20 cellular contexts compared by ENCODE assay signal in the genomic region with DNA sequence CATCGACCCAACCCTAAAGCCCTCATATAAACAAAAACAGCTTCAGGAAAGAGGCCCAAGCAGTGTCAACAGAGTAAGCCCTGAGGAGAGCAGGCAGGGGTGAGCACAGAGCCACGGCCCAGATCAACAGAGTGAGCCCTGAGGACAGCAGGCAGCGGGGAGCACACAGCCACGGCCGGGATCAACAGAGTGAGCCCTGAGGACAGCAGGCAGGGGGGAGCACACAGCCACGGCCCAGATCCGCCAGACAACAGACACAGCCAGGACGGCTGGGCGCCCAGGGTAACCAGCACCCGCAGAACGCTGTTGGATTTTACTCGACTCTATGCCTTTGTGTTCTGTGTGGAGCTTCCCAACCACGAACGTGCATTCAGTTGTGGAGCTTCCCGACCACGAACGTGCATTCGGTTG. TPM values are rescaled to one million over a fixed set of nuclear protein-coding genes. Genes with fewer than 3 reads are reported as not detected.
DNase-seq lines count a peak whose midpoint lies in the region; ATAC-seq and TF ChIP-seq lines count a peak whose summit lies in the region.
"Had no signal": no experiment of that assay in that cellular context is flagged by ENCODE, and none has a peak within 500 bp of the region (broad histone marks: within the 10 kb centered on the region; RNA-seq: fewer than 3 reads in every experiment).

No MANE protein-coding gene starts in this region.

- H3K27me3 ChIP-seq in right cardiac atrium (ENCODE audit: control insufficient read depth, insufficient read depth), result no peaks in the 10 kb centered on the region
- H3K27me3 ChIP-seq: gastrocnemius medialis, tibial nerve had no signal

- H3K4me3 ChIP-seq in right cardiac atrium (ENCODE audit: low read length) (no peak overlapping the region), mucosa of descending colon (no peak overlapping the region)
- H3K4me3 ChIP-seq: gastrocnemius medialis, HAP-1, tibial nerve had no signal

- 75% methylated on average over 18 of the region's 18 CpGs for WGBS in right cardiac atrium

- H3K36me3 ChIP-seq in mucosa of descending colon (ENCODE audit: low read depth), result no peaks in the 10 kb centered on the region
- H3K36me3 ChIP-seq: gastrocnemius medialis, HAP-1, tibial nerve had no signal

- TF ChIP-seq CTCF in mucosa of descending colon (IDR thresholded peaks at IDR 0.05), result no peak

- H3K9me3 ChIP-seq in right cardiac atrium (ENCODE audit: control insufficient read depth, low read length) (no peaks in the 10 kb centered on the region), mucosa of descending colon (no peaks in the 10 kb centered on the region)
- H3K9me3 ChIP-seq: gastrocnemius medialis, HAP-1, tibial nerve had no signal

- no peak overlapping the region for H3K27ac ChIP-seq in right cardiac atrium (ENCODE audit: low read length)
- H3K27ac ChIP-seq: gastrocnemius medialis, tibial nerve had no signal

- intact Hi-C loops in Right ventricle myocardium inferior (cut with DNase I), result no loop called here
- intact Hi-C loops in right cardiac atrium (cut with DNase I), result no loop called here
- intact Hi-C loops in mucosa of descending colon (cut with DNase I, micrococcal nuclease), result no loop called here

- H3K4me1 ChIP-seq in right cardiac atrium (ENCODE audit: control insufficient read depth, insufficient read depth, low read length) (peaks cover 14% of the 10 kb centered on the region), mucosa of descending colon (ENCODE audit: low read depth) (peaks cover 14% of the 10 kb centered on the region)
- H3K4me1 ChIP-seq: HAP-1 had no signal

- DNase-seq in Right ventricle myocardium inferior (ENCODE audit: missing footprints) (peak; percentile 53), right cardiac atrium (no peak), cerebellar cortex (ENCODE audit: low spot score) (peak; percentile 39), mucosa of descending colon (no peak), NCI-H748 treated with DMSO at 0.1 percent for 48 hours (lab: John Stamatoyannopoulos, UW) (no peak), NCI-H187 treated with DMSO at 0.1 percent for 48 hours (lab: John Stamatoyannopoulos, UW) (no peak), NCI-H1048 (lab: John Stamatoyannopoulos, UW) (no peak)
- DNase-seq: activated CD4-positive, alpha-beta T cell treated with anti-CD3 and anti-CD28 coated beads, Interleukin-2, amount 50 U/mL, for 4 hours; activated T-cell treated with anti-CD3 and anti-CD28 coated beads, Interleukin-2, amount 50 U/mL, for 72 hours; CD8-positive, alpha-beta T cell; EL; gastrocnemius medialis; midbrain; NCI-H1417 treated with DMSO at 0.1 percent for 48 hours; NCI-H2227 treated with DMSO at 0.1 percent for 48 hours; occipital lobe; T1000 had no signal

- ATAC-seq in Right ventricle myocardium inferior, result no peak
- no peak for ATAC-seq in right cardiac atrium
- ATAC-seq in mucosa of descending colon, result peak; percentile 9
- ATAC-seq in HG02884 (IDR thresholded peaks at IDR 0.05; ENCODE audit: unreplicated experiment), result no peak
- ATAC-seq: activated T-cell treated with anti-CD3 and anti-CD28 coated beads, Interleukin-2, amount 50 U/mL, for 72 hours; CD8-positive, alpha-beta T cell; gastrocnemius medialis had no signal

RNA-seq across cellular contexts. Expression of a gene that starts 15.0 kb away (rescaled TPM):
- 53.1 TPM for total RNA-seq in Right ventricle myocardium inferior
- 10 to 100 TPM; 21.0 to 23.3 (median 22.0) TPM for total RNA-seq in right cardiac atrium
- 31.5 TPM for polyA plus RNA-seq in right cardiac atrium
- total RNA-seq in mucosa of descending colon, result 100 to 1,000 TPM in 1 of 3 donors, 10 to 100 TPM in 2; 66.2 to 102 (median 66.2) TPM

RNA-seq across cellular contexts. Expression of a gene that starts 55.9 kb away (rescaled TPM):
- total RNA-seq in Right ventricle myocardium inferior, result 1.5 TPM
- total RNA-seq in right cardiac atrium, result 1 to 10 TPM; 1.9 to 3.4 (median 2.5) TPM
- polyA plus RNA-seq in right cardiac atrium, result 0.75 TPM
- 1 to 10 TPM in 2 of 3 donors, under 1 TPM in 1; 0.26 to 3.2 (median 1.1) TPM for total RNA-seq in mucosa of descending colon

Comparison
In these comparisons a context has a peak if more than half of its experiments do, and no peak if none do; other contexts are left out.
1. DNase-seq: peak in Right ventricle myocardium inferior (single experiment) and cerebellar cortex (single experiment); none in right cardiac atrium (0 of 3), mucosa of descending colon (0 of 3), NCI-H748 treated with DMSO at 0.1 percent for 48 hours (single experiment), NCI-H187 treated with DMSO at 0.1 percent for 48 hours (single experiment) and NCI-H1048 (single experiment).